Comparison of ENCODE assay signal across 8 cellular contexts in genomic region chr5:31809037-31809910, GRCh38.
DNase-seq lines count a peak whose midpoint lies in the region; ATAC-seq, FAIRE-seq and TF ChIP-seq lines count a peak whose summit lies in the region.

No MANE protein-coding gene starts in this region.

- peak; percentile 13 to 33 for DNase-seq in activated T-cell treated with anti-CD3 and anti-CD28 coated beads, Interleukin-2, amount 50 U/mL, for 72 hours
- no peak for DNase-seq in activated T-cell treated with anti-CD3 and anti-CD28 coated beads, Interleukin-2, amount 50 U/mL, for 1 hour
- peak; percentile 85 for DNase-seq in HPDE6-E6E7 (ENCODE audit: extremely low spot score)
- peak; percentile 57 for DNase-seq in bronchial epithelial cell (ENCODE audit: low read depth)
- peak; percentile 79 for DNase-seq in iris pigment epithelial cell (ENCODE audit: low read depth)
- no peak for DNase-seq in stimulated activated naive B cell treated with anti-CD40 and anti-IgM and Interleukin-4, amounts not matched to agents 10 μg/mL and 1 μg/mL and 100 μg/mL, for 72 hours
- no peak for DNase-seq in activated CD4-positive, CD25-positive, alpha-beta regulatory T cell treated with anti-CD3 and anti-CD28 coated beads, Interleukin-2, amount 50 U/mL, for 72 hours

- H3K27me3 ChIP-seq in OCI-LY1 (ENCODE audit: insufficient read depth, low read length) (no peaks in the 10 kb centered on the region), bronchial epithelial cell (ENCODE audit: control insufficient read depth, insufficient read depth, low read length) (no peaks in the 10 kb centered on the region)

- no peak overlapping the region for H2AFZ ChIP-seq in OCI-LY1 (ENCODE audit: low read length)

- H3K9me3 Mint-ChIP-seq in activated T-cell treated with anti-CD3 and anti-CD28 coated beads, Interleukin-2, amount 50 U/mL, for 72 hours = no peaks in the 10 kb centered on the region
- H3K9me3 Mint-ChIP-seq in stimulated activated naive B cell treated with anti-CD40 and anti-IgM and Interleukin-4, amounts not matched to agents 10 μg/mL and 1 μg/mL and 100 μg/mL, for 72 hours = no peaks in the 10 kb centered on the region

- no peak overlapping the region for H3K9ac ChIP-seq in OCI-LY1 (ENCODE audit: low read length)

- no peak overlapping the region for H3K27ac Mint-ChIP-seq in activated T-cell treated with anti-CD3 and anti-CD28 coated beads, Interleukin-2, amount 50 U/mL, for 72 hours
- no peak overlapping the region for H3K27ac Mint-ChIP-seq in stimulated activated naive B cell treated with anti-CD40 and anti-IgM and Interleukin-4, amounts not matched to agents 10 μg/mL and 1 μg/mL and 100 μg/mL, for 72 hours

- H3K4me3 ChIP-seq in OCI-LY1 (ENCODE audit: low read depth, low read length, poor library complexity, severe bottlenecking) (no peak overlapping the region), bronchial epithelial cell (ENCODE audit: low read depth, low read length) (no peak overlapping the region)

- no peaks in the 10 kb centered on the region for H3K36me3 Mint-ChIP-seq in activated T-cell treated with anti-CD3 and anti-CD28 coated beads, Interleukin-2, amount 50 U/mL, for 72 hours (ENCODE audit: insufficient read depth in 2 of 2)
- no peaks in the 10 kb centered on the region for H3K36me3 Mint-ChIP-seq in stimulated activated naive B cell treated with anti-CD40 and anti-IgM and Interleukin-4, amounts not matched to agents 10 μg/mL and 1 μg/mL and 100 μg/mL, for 72 hours

- peak; percentile 63 for TF ChIP-seq CTCF in OCI-LY1 (IDR thresholded peaks at IDR 0.05; ENCODE audit: low read length)
- peak; percentile 84 for TF ChIP-seq CTCF in bronchial epithelial cell (IDR thresholded peaks at IDR 0.05; ENCODE audit: insufficient read depth, low read length, severe bottlenecking)

- no peak for ATAC-seq in activated T-cell treated with anti-CD3 and anti-CD28 coated beads, Interleukin-2, amount 50 U/mL, for 72 hours (replicated peaks in 1 of 2)
- peak; percentile 56 for ATAC-seq in stimulated activated naive B cell treated with anti-CD40 and anti-IgM and Interleukin-4, amounts not matched to agents 10 μg/mL and 1 μg/mL and 100 μg/mL, for 72 hours (replicated peaks)

- no peaks in the 10 kb centered on the region for H3K27me3 Mint-ChIP-seq in activated T-cell treated with anti-CD3 and anti-CD28 coated beads, Interleukin-2, amount 50 U/mL, for 72 hours (ENCODE audit: low read depth)
- no peaks in the 10 kb centered on the region for H3K27me3 Mint-ChIP-seq in stimulated activated naive B cell treated with anti-CD40 and anti-IgM and Interleukin-4, amounts not matched to agents 10 μg/mL and 1 μg/mL and 100 μg/mL, for 72 hours

- H3K36me3 ChIP-seq in OCI-LY1 (ENCODE audit: insufficient read depth, low read length) = no peaks in the 10 kb centered on the region
- H3K36me3 ChIP-seq in bronchial epithelial cell (ENCODE audit: control insufficient read depth, insufficient read depth, low read length) = no peaks in the 10 kb centered on the region

- H3K79me2 ChIP-seq in OCI-LY1 (ENCODE audit: insufficient read depth, low read length) = no peaks in the 10 kb centered on the region

- no peaks in the 10 kb centered on the region for H3K4me1 ChIP-seq in OCI-LY1 (ENCODE audit: insufficient read depth, low read length, severe bottlenecking)

- no peaks in the 10 kb centered on the region for H3K9me2 ChIP-seq in OCI-LY1 (ENCODE audit: low read depth, low read length)

- H3F3A ChIP-seq in OCI-LY1 (ENCODE audit: insufficient read depth, low read length) = no peaks in the 10 kb centered on the region

- no peaks in the 10 kb centered on the region for H3K4me1 Mint-ChIP-seq in activated T-cell treated with anti-CD3 and anti-CD28 coated beads, Interleukin-2, amount 50 U/mL, for 72 hours (ENCODE audit: low read depth)
- no peaks in the 10 kb centered on the region for H3K4me1 Mint-ChIP-seq in stimulated activated naive B cell treated with anti-CD40 and anti-IgM and Interleukin-4, amounts not matched to agents 10 μg/mL and 1 μg/mL and 100 μg/mL, for 72 hours

- no peaks in the 10 kb centered on the region for H4K20me1 ChIP-seq in OCI-LY1 (ENCODE audit: insufficient read depth, low read length)

- FAIRE-seq in bronchial epithelial cell (lab: Jason Lieb, UNC) = no peak

- H3K4me2 ChIP-seq in OCI-LY1 (ENCODE audit: low read length) = no peak overlapping the region

- H3K9me3 ChIP-seq in OCI-LY1 (ENCODE audit: low read length) = no peaks in the 10 kb centered on the region

- H3K4me3 Mint-ChIP-seq in activated T-cell treated with anti-CD3 and anti-CD28 coated beads, Interleukin-2, amount 50 U/mL, for 72 hours = no peak overlapping the region
- no peak overlapping the region for H3K4me3 Mint-ChIP-seq in stimulated activated naive B cell treated with anti-CD40 and anti-IgM and Interleukin-4, amounts not matched to agents 10 μg/mL and 1 μg/mL and 100 μg/mL, for 72 hours

- no peak overlapping the region for H3K27ac ChIP-seq in OCI-LY1 (ENCODE audit: low read depth, low read length, poor library complexity, severe bottlenecking)

Comparison
In these comparisons a context has a peak if more than half of its experiments do, and no peak if none do; other contexts are left out.
1. DNase-seq: peak in activated T-cell treated with anti-CD3 and anti-CD28 coated beads, Interleukin-2, amount 50 U/mL, for 72 hours (2 of 2), HPDE6-E6E7 (single experiment), bronchial epithelial cell (single experiment) and iris pigment epithelial cell (single experiment); none in activated T-cell treated with anti-CD3 and anti-CD28 coated beads, Interleukin-2, amount 50 U/mL, for 1 hour (single experiment), stimulated activated naive B cell treated with anti-CD40 and anti-IgM and Interleukin-4, amounts not matched to agents 10 μg/mL and 1 μg/mL and 100 μg/mL, for 72 hours (single experiment) and activated CD4-positive, CD25-positive, alpha-beta regulatory T cell treated with anti-CD3 and anti-CD28 coated beads, Interleukin-2, amount 50 U/mL, for 72 hours (single experiment).
2. ATAC-seq: peak in stimulated activated naive B cell treated with anti-CD40 and anti-IgM and Interleukin-4, amounts not matched to agents 10 μg/mL and 1 μg/mL and 100 μg/mL, for 72 hours (2 of 2); none in activated T-cell treated with anti-CD3 and anti-CD28 coated beads, Interleukin-2, amount 50 U/mL, for 72 hours (0 of 2).